ENCODE assay signal across 2 cellular contexts in genomic region chr19:20005741-20006140, GRCh38.
TF ChIP-seq lines count a peak whose summit lies in the region.

No MANE protein-coding gene starts in this region.

TF ChIP-seq in liver, 16 proteins besides CTCF, POLR2A, EP300 and RAD21:
- TF ChIP-seq JUND (IDR thresholded peaks at IDR 0.05) (no peak), HNF4G (IDR thresholded peaks at IDR 0.05) (no peak), RXRA (IDR thresholded peaks at IDR 0.05) (no peak), ZBTB33 (IDR thresholded peaks at IDR 0.05) (no peak), MAX (IDR thresholded peaks at IDR 0.05) (no peak), YY1 (IDR thresholded peaks at IDR 0.05) (no peak), REST (IDR thresholded peaks at IDR 0.05) (no peak), NR2F2 (IDR thresholded peaks at IDR 0.05) (no peak), EGR1 (IDR thresholded peaks at IDR 0.05; ENCODE audit: low read depth in 2 of 2) (no peak), TAF1 (conservative IDR thresholded peaks at IDR 0.05) (no peak), GABPA (IDR thresholded peaks at IDR 0.05 in 1 of 2, conservative IDR thresholded peaks at IDR 0.05 in 1 of 2) (no peak), FOXA2 (IDR thresholded peaks at IDR 0.05) (no peak), FOXA1 (IDR thresholded peaks at IDR 0.05) (no peak), SP1 (IDR thresholded peaks at IDR 0.05) (no peak), ATF3 (IDR thresholded peaks at IDR 0.05) (no peak), HNF4A (conservative IDR thresholded peaks at IDR 0.05) (no peak)

TF ChIP-seq in H1, 55 proteins besides CTCF, POLR2A, EP300 and RAD21:
- TF ChIP-seq SIRT6 (IDR thresholded peaks at IDR 0.05; ENCODE audit: low read length) (no peak), USF2 (IDR thresholded peaks at IDR 0.05; ENCODE audit: low read length) (no peak), GTF2F1 (IDR thresholded peaks at IDR 0.05; ENCODE audit: borderline replicate concordance, low read depth, low read length) (no peak), POU5F1 (IDR thresholded peaks at IDR 0.05; ENCODE audit: low read depth, low read length) (no peak), YY1 (IDR thresholded peaks at IDR 0.05; ENCODE audit: low read depth, low read length) (no peak), SRF (IDR thresholded peaks at IDR 0.05; ENCODE audit: low read depth, low read length) (no peak), CHD7 (IDR thresholded peaks at IDR 0.05; ENCODE audit: insufficient replicate concordance, low read length) (no peak), CHD1 (IDR thresholded peaks at IDR 0.05; ENCODE audit: low read depth, low read length) (no peak), PHF8 (conservative IDR thresholded peaks at IDR 0.05; ENCODE audit: low read depth, low read length) (no peak), POLR2AphosphoS5 (IDR thresholded peaks at IDR 0.05; ENCODE audit: low read depth, low read length) (no peak), BACH1 (IDR thresholded peaks at IDR 0.05; ENCODE audit: low read length) (no peak), CTBP2 (IDR thresholded peaks at IDR 0.05; ENCODE audit: borderline replicate concordance, insufficient read depth, insufficient read length, low read length) (no peak), TAF7 (optimal IDR thresholded peaks at IDR 0.05; ENCODE audit: borderline replicate concordance, low read depth, low read length) (no peak), ZNF274 (IDR thresholded peaks at IDR 0.05; ENCODE audit: borderline replicate concordance, extremely low read depth, low read length) (no peak), CREB1 (IDR thresholded peaks at IDR 0.05) (no peak), CEBPB (IDR thresholded peaks at IDR 0.05; ENCODE audit: low read depth, low read length) (no peak)
